1 cellular context compared by ENCODE assay signal in genomic region chr19:19098703-19099632, GRCh38.
A peak's percentile ranks its signal among the peaks of the same experiment; 100 is the strongest.
TF ChIP-seq lines count a peak whose summit lies in the region.

No MANE protein-coding gene starts in this region.

TF ChIP-seq in HepG2, 621 proteins besides CTCF, POLR2A, EP300 and RAD21 (continued from another document):
- TF ChIP-seq HMG20A (CRISPR knock-in tag; IDR thresholded peaks at IDR 0.05; ENCODE audit: borderline replicate concordance) (peak; percentile 57; the same call in 1 of the 2 replicates), ZNF512B (CRISPR knock-in tag; IDR thresholded peaks at IDR 0.05; ENCODE audit: borderline replicate concordance) (no peak), ZNF274 (CRISPR knock-in tag; IDR thresholded peaks at IDR 0.05) (no peak), ZNF652 (CRISPR knock-in tag; IDR thresholded peaks at IDR 0.05; ENCODE audit: borderline replicate concordance, low read depth) (no peak), PREB (CRISPR knock-in tag; IDR thresholded peaks at IDR 0.05) (no peak), NR2F1 (CRISPR knock-in tag; IDR thresholded peaks at IDR 0.05) (no peak), FOXM1 (CRISPR knock-in tag; IDR thresholded peaks at IDR 0.05) (no peak), ZBTB39 (CRISPR knock-in tag; IDR thresholded peaks at IDR 0.05) (no peak), NCOA5 (CRISPR knock-in tag; IDR thresholded peaks at IDR 0.05) (no peak), POLR2AphosphoS5 (IDR thresholded peaks at IDR 0.05; ENCODE audit: low read depth, low read length) (peak; percentile 66), ZNF674 (CRISPR knock-in tag; IDR thresholded peaks at IDR 0.05; ENCODE audit: low read depth) (no peak), SMARCC2 (IDR thresholded peaks at IDR 0.05) (no peak), IKZF1 (IDR thresholded peaks at IDR 0.05) (no peak), FLYWCH1 (CRISPR knock-in tag; IDR thresholded peaks at IDR 0.05) (no peak), NFKBIZ (CRISPR knock-in tag; IDR thresholded peaks at IDR 0.05) (peak; percentile 66; the same call in 1 of the 2 replicates), ZBTB34 (CRISPR knock-in tag; IDR thresholded peaks at IDR 0.05) (peak; percentile 85), TBX2 (CRISPR knock-in tag; IDR thresholded peaks at IDR 0.05; ENCODE audit: borderline replicate concordance) (peak; percentile 53), ZNF280B (CRISPR knock-in tag; IDR thresholded peaks at IDR 0.05; ENCODE audit: borderline replicate concordance) (no peak), MTA1 (CRISPR knock-in tag; IDR thresholded peaks at IDR 0.05; ENCODE audit: borderline replicate concordance) (peak; percentile 69), ZNF160 (CRISPR knock-in tag; IDR thresholded peaks at IDR 0.05) (0 out of 2 replicates have a peak, but pooled peaks have one; percentile 6), ATRX (CRISPR knock-in tag; IDR thresholded peaks at IDR 0.05; ENCODE audit: borderline replicate concordance) (no peak), KDM3A (CRISPR knock-in tag; IDR thresholded peaks at IDR 0.05; ENCODE audit: low read depth) (peak; percentile 30; the same call in 1 of the 2 replicates), MATR3 (CRISPR knock-in tag; IDR thresholded peaks at IDR 0.05) (no peak), ZNF597 (CRISPR knock-in tag; IDR thresholded peaks at IDR 0.05) (no peak), E2F2 (CRISPR knock-in tag; IDR thresholded peaks at IDR 0.05; ENCODE audit: borderline replicate concordance) (no peak), HDAC2 (CRISPR knock-in tag; IDR thresholded peaks at IDR 0.05) (peak; percentile 83; the same call in 1 of the 2 replicates), ZFYVE20 (CRISPR knock-in tag; IDR thresholded peaks at IDR 0.05; ENCODE audit: borderline replicate concordance, low read depth) (no peak), NFE2L1 (CRISPR knock-in tag; IDR thresholded peaks at IDR 0.05; ENCODE audit: borderline replicate concordance) (no peak; the same call in 1 of the 2 replicates), XRCC5 (optimal IDR thresholded peaks at IDR 0.05; ENCODE audit: low read length) (no peak)
- TF ChIP-seq, protein P1, sequence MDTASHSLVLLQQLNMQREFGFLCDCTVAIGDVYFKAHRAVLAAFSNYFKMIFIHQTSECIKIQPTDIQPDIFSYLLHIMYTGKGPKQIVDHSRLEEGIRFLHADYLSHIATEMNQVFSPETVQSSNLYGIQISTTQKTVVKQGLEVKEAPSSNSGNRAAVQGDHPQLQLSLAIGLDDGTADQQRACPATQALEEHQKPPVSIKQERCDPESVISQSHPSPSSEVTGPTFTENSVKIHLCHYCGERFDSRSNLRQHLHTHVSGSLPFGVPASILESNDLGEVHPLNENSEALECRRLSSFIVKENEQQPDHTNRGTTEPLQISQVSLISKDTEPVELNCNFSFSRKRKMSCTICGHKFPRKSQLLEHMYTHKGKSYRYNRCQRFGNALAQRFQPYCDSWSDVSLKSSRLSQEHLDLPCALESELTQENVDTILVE (CRISPR knock-in tag; IDR thresholded peaks at IDR 0.05): peak; percentile 65; the same call in 1 of the 2 replicates
- TF ChIP-seq, protein P2, sequence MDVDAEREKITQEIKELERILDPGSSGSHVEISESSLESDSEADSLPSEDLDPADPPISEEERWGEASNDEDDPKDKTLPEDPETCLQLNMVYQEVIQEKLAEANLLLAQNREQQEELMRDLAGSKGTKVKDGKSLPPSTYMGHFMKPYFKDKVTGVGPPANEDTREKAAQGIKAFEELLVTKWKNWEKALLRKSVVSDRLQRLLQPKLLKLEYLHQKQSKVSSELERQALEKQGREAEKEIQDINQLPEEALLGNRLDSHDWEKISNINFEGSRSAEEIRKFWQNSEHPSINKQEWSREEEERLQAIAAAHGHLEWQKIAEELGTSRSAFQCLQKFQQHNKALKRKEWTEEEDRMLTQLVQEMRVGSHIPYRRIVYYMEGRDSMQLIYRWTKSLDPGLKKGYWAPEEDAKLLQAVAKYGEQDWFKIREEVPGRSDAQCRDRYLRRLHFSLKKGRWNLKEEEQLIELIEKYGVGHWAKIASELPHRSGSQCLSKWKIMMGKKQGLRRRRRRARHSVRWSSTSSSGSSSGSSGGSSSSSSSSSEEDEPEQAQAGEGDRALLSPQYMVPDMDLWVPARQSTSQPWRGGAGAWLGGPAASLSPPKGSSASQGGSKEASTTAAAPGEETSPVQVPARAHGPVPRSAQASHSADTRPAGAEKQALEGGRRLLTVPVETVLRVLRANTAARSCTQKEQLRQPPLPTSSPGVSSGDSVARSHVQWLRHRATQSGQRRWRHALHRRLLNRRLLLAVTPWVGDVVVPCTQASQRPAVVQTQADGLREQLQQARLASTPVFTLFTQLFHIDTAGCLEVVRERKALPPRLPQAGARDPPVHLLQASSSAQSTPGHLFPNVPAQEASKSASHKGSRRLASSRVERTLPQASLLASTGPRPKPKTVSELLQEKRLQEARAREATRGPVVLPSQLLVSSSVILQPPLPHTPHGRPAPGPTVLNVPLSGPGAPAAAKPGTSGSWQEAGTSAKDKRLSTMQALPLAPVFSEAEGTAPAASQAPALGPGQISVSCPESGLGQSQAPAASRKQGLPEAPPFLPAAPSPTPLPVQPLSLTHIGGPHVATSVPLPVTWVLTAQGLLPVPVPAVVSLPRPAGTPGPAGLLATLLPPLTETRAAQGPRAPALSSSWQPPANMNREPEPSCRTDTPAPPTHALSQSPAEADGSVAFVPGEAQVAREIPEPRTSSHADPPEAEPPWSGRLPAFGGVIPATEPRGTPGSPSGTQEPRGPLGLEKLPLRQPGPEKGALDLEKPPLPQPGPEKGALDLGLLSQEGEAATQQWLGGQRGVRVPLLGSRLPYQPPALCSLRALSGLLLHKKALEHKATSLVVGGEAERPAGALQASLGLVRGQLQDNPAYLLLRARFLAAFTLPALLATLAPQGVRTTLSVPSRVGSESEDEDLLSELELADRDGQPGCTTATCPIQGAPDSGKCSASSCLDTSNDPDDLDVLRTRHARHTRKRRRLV (CRISPR knock-in tag; IDR thresholded peaks at IDR 0.05): peak; percentile 61; the same call in 1 of the 2 replicates
- TF ChIP-seq, protein P3, sequence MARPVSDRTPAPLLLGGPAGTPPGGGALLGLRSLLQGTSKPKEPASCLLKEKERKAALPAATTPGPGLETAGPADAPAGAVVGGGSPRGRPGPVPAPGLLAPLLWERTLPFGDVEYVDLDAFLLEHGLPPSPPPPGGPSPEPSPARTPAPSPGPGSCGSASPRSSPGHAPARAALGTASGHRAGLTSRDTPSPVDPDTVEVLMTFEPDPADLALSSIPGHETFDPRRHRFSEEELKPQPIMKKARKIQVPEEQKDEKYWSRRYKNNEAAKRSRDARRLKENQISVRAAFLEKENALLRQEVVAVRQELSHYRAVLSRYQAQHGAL (CRISPR knock-in tag; IDR thresholded peaks at IDR 0.05; ENCODE audit: not compliant biosample characterization): no peak
